ENCODE assay signal across 8 cellular contexts in genomic region chrX:55488559-55489314, GRCh38. TPM values are rescaled to one million over a fixed set of nuclear protein-coding genes. Genes with fewer than 3 reads are reported as not detected.
DNase-seq lines count a peak whose midpoint lies in the region; ATAC-seq and TF ChIP-seq lines count a peak whose summit lies in the region.

No MANE protein-coding gene starts in this region.

- peak overlapping the region; percentile 53 to 83 for H3K4me3 ChIP-seq in uterus

- no peak for TF ChIP-seq CTCF in uterus (IDR thresholded peaks at IDR 0.05)

- ATAC-seq in GM19372 (IDR thresholded peaks at IDR 0.05; ENCODE audit: low read depth, unreplicated experiment) (peak; percentile 45), HG03565 (IDR thresholded peaks at IDR 0.05; ENCODE audit: unreplicated experiment) (peak; percentile 29), Right ventricle myocardium inferior (peak; percentile 90)

- peak in 1 of 2 donors; percentile 36 for TF ChIP-seq POLR2A in uterus (IDR thresholded peaks at IDR 0.05)

- H3K36me3 ChIP-seq in uterus: no peaks in the 10 kb centered on the region

- no peaks in the 10 kb centered on the region for H3K4me1 ChIP-seq in uterus

- no peaks in the 10 kb centered on the region for H3K9me3 ChIP-seq in uterus

- peak in 11 of 14 donors; percentile 39 to 77 (median 64) for DNase-seq in C1 segment of cervical spinal cord (lab: John Stamatoyannopoulos, UW)
- DNase-seq in SHP77 treated with DMSO at 0.1 percent for 48 hours (lab: John Stamatoyannopoulos, UW): peak; percentile 41
- peak; percentile 63 for DNase-seq in activated naive CD4-positive, alpha-beta T cell treated with anti-CD3 and anti-CD28 coated beads, Interleukin-2, amount 50 U/mL, for 16 hours
- peak; percentile 80 for DNase-seq in Right ventricle myocardium inferior (ENCODE audit: missing footprints)
- DNase-seq in posterior cingulate gyrus: peak; percentile 60 to 94 (median 70)
- peak; percentile 72 to 73 for DNase-seq in uterus

- intact Hi-C loops in Right ventricle myocardium inferior (cut with DNase I): no loop called here
- intact Hi-C loops in posterior cingulate gyrus (cut with DNase I): no loop called here
- intact Hi-C loops in uterus (cut with DNase I; ENCODE audit: low total_unique reads): no loop called here

- H3K27ac ChIP-seq in uterus: peak overlapping the region; percentile 96 to 98

- no peaks in the 10 kb centered on the region for H3K27me3 ChIP-seq in uterus

RNA-seq across cellular contexts. Expression of gene USP51, which starts 0.9 kb away (rescaled TPM):
- total RNA-seq in Right ventricle myocardium inferior (1.2 TPM), uterus (1 to 10 TPM in 3 of 4 donors, under 1 TPM in 1; 0.26 to 8.2 (median 4.4) TPM)

RNA-seq across cellular contexts. Expression of gene MAGEH1, which starts 36.8 kb away (rescaled TPM):
- total RNA-seq in Right ventricle myocardium inferior (11.1 TPM), uterus (10 to 100 TPM; 36.9 to 99.6 (median 66.5) TPM)

Comparison
In these comparisons a context has a peak if more than half of its experiments do, and no peak if none do; other contexts are left out.
1. Peak in every context shown above with its lines: DNase-seq, ATAC-seq, H3K4me3 ChIP-seq and H3K27ac ChIP-seq.
2. ATAC-seq: peak in every context shown above with its lines; median percentile 90 in Right ventricle myocardium inferior; 45 in GM19372; 29 in HG03565.